18 cellular contexts compared by ENCODE assay signal in genomic region chr7:150842716-150843115, GRCh38. TPM values are rescaled to one million over a fixed set of nuclear protein-coding genes. Genes with fewer than 3 reads are reported as not detected.
DNase-seq lines count a peak whose midpoint lies in the region; ATAC-seq and TF ChIP-seq lines count a peak whose summit lies in the region.
"Had no signal": no experiment of that assay in that cellular context is flagged by ENCODE, and none has a peak within 500 bp of the region (broad histone marks: within the 10 kb centered on the region; RNA-seq: fewer than 3 reads in every experiment).

No MANE protein-coding gene starts in this region.

- TF ChIP-seq CTCF in coronary artery (IDR thresholded peaks at IDR 0.05) (no peak), osteocyte (IDR thresholded peaks at IDR 0.05) (no peak)

- peaks cover 2% of the 10 kb centered on the region for H3K27me3 Mint-ChIP-seq in osteocyte (ENCODE audit: unreplicated experiment)

- no peaks in the 10 kb centered on the region for H3K4me1 Mint-ChIP-seq in osteocyte (ENCODE audit: unreplicated experiment)
- H3K4me1 Mint-ChIP-seq: B cell; CD4-positive, CD25-positive, alpha-beta regulatory T cell had no signal

- no peak overlapping the region for H3K4me3 ChIP-seq in coronary artery
- H3K4me3 ChIP-seq: BLaER1, HAP-1 had no signal

- H3K27ac ChIP-seq in coronary artery = no peak overlapping the region
- H3K27ac ChIP-seq: 22Rv1, BLaER1, C4-2B had no signal

- no peak overlapping the region for H3K27ac Mint-ChIP-seq in osteocyte (ENCODE audit: unreplicated experiment)
- H3K27ac Mint-ChIP-seq: B cell; CD4-positive, CD25-positive, alpha-beta regulatory T cell; CD8-positive, alpha-beta T cell; HFFc6 had no signal

- H3K9me3 Mint-ChIP-seq in osteocyte (ENCODE audit: unreplicated experiment) = no peaks in the 10 kb centered on the region
- H3K9me3 Mint-ChIP-seq: CD4-positive, CD25-positive, alpha-beta regulatory T cell; CD8-positive, alpha-beta T cell; HFFc6 had no signal

- peak; percentile 13 for DNase-seq in activated CD8-positive, alpha-beta memory T cell treated with anti-CD3 and anti-CD28 coated beads for 24 hours
- no peak for DNase-seq in activated CD8-positive, alpha-beta memory T cell treated with anti-CD3 and anti-CD28 coated beads, Interleukin-2, amount 50 U/mL, for 4 hours
- DNase-seq in coronary artery (ENCODE audit: low spot score) = peak; percentile 47
- peak; percentile 57 for DNase-seq in osteocyte (ENCODE audit: extremely low spot score, unreplicated experiment)
- DNase-seq in activated CD4-positive, alpha-beta T cell treated with anti-CD3 and anti-CD28 coated beads, Interleukin-2, amount 50 U/mL, for 4 hours = no peak
- DNase-seq: Caco-2; CD4-positive, CD25-positive, alpha-beta regulatory T cell; DMS153; DND-41; GOT3; HFFc6 had no signal

- H3K36me3 Mint-ChIP-seq in osteocyte (ENCODE audit: unreplicated experiment) = no peaks in the 10 kb centered on the region
- H3K36me3 Mint-ChIP-seq: CD4-positive, CD25-positive, alpha-beta regulatory T cell; CD8-positive, alpha-beta T cell had no signal

- ATAC-seq in HG02571 (IDR thresholded peaks at IDR 0.05; ENCODE audit: unreplicated experiment) = no peak
- ATAC-seq: CD8-positive, alpha-beta T cell had no signal

- no peak overlapping the region for H3K4me3 Mint-ChIP-seq in osteocyte (ENCODE audit: unreplicated experiment)
- H3K4me3 Mint-ChIP-seq: B cell; CD4-positive, CD25-positive, alpha-beta regulatory T cell; CD8-positive, alpha-beta T cell; HFFc6 had no signal

RNA-seq across cellular contexts. Expression of gene AOC1, which starts 9.6 kb away (rescaled TPM):
- total RNA-seq in osteocyte = not detected in 2 replicates
- total RNA-seq: B cell; CD4-positive, CD25-positive, alpha-beta regulatory T cell; CD8-positive, alpha-beta T cell; HFFc6 had no signal

RNA-seq across cellular contexts. Expression of gene TMEM176A, which starts 42.1 kb away (rescaled TPM):
- total RNA-seq in osteocyte = not detected in 2 replicates
- total RNA-seq: B cell; CD4-positive, CD25-positive, alpha-beta regulatory T cell; HFFc6 had no signal

RNA-seq across cellular contexts. Expression of gene TMEM176B, which starts 42.6 kb away (rescaled TPM):
- not detected in 2 replicates for total RNA-seq in osteocyte
- total RNA-seq: CD4-positive, CD25-positive, alpha-beta regulatory T cell; CD8-positive, alpha-beta T cell; HFFc6 had no signal

Comparison
In these comparisons a context has a peak if more than half of its experiments do, and no peak if none do; other contexts are left out.
1. DNase-seq: peak in activated CD8-positive, alpha-beta memory T cell treated with anti-CD3 and anti-CD28 coated beads for 24 hours (single experiment), coronary artery (single experiment) and osteocyte (single experiment); none in activated CD8-positive, alpha-beta memory T cell treated with anti-CD3 and anti-CD28 coated beads, Interleukin-2, amount 50 U/mL, for 4 hours (single experiment) and activated CD4-positive, alpha-beta T cell treated with anti-CD3 and anti-CD28 coated beads, Interleukin-2, amount 50 U/mL, for 4 hours (0 of 2).